Comparison of ENCODE assay signal across 8 cellular contexts in genomic region chr14:104094709-104095425, GRCh38. TPM values are rescaled to one million over a fixed set of nuclear protein-coding genes. Genes with fewer than 3 reads are reported as not detected.
DNase-seq lines count a peak whose midpoint lies in the region; ATAC-seq and TF ChIP-seq lines count a peak whose summit lies in the region.

No MANE protein-coding gene starts in this region.

- no peaks in the 10 kb centered on the region for H3K27me3 Mint-ChIP-seq in activated T-cell treated with anti-CD3 and anti-CD28 coated beads, Interleukin-2, amount 50 U/mL, for 72 hours (ENCODE audit: low read depth)

- 55% methylated on average over 22 of the region's 35 CpGs; no CpG with 5 or more reads in 1 of the 2 donors for WGBS in transverse colon (ENCODE audit: low coverage in 1 of 2), 2 donors

- TF ChIP-seq EP300 in transverse colon (IDR thresholded peaks at IDR 0.05; ENCODE audit: low read depth): no peak

- no peak for TF ChIP-seq POLR2A in transverse colon (IDR thresholded peaks at IDR 0.05)

- intact Hi-C loops in transverse colon (cut with DNase I; ENCODE audit: low total_unique reads): no loop called here

- H3K36me3 ChIP-seq in OCI-LY3 (replicated peaks; ENCODE audit: low read depth, low read length) (no peaks in the 10 kb centered on the region), transverse colon (no peaks in the 10 kb centered on the region)

- H2AFZ ChIP-seq in OCI-LY3 (ENCODE audit: low read depth, low read length): peak overlapping the region; percentile 98

- H3K27me3 ChIP-seq in OCI-LY3 (ENCODE audit: low read depth, low read length) (no peaks in the 10 kb centered on the region), transverse colon (peaks cover 6% of the 10 kb centered on the region)

- no peaks in the 10 kb centered on the region for H3K79me2 ChIP-seq in OCI-LY3 (ENCODE audit: low read length)

- no peaks in the 10 kb centered on the region for H4K20me1 ChIP-seq in OCI-LY3 (ENCODE audit: insufficient read depth, low read length)

- H3K9me3 ChIP-seq in OCI-LY3 (ENCODE audit: insufficient read depth, low read length) (no peaks in the 10 kb centered on the region), transverse colon (no peaks in the 10 kb centered on the region)

- ATAC-seq in activated T-cell treated with anti-CD3 and anti-CD28 coated beads, Interleukin-2, amount 50 U/mL, for 72 hours (replicated peaks in 1 of 2): peak; percentile 70 to 71
- ATAC-seq in omental fat pad (ENCODE audit: low FRiP score): no peak
- no peak for ATAC-seq in GM21447 (IDR thresholded peaks at IDR 0.05; ENCODE audit: unreplicated experiment)

- peak; percentile 75 for TF ChIP-seq CTCF in OCI-LY3 (IDR thresholded peaks at IDR 0.05; ENCODE audit: low read depth, low read length)
- peak; percentile 65 for TF ChIP-seq CTCF in fibroblast of mammary gland (conservative IDR thresholded peaks at IDR 0.05; ENCODE audit: control insufficient read depth, insufficient read depth, low read depth, low read length)
- peak in 1 of 3 donors; percentile 44 for TF ChIP-seq CTCF in omental fat pad (IDR thresholded peaks at IDR 0.05)
- peak; percentile 80 to 96 (median 93) for TF ChIP-seq CTCF in transverse colon (IDR thresholded peaks at IDR 0.05)

- DNase-seq in AG08396 (ENCODE audit: low spot score) (peak; percentile 91), H4 (ENCODE audit: low spot score) (peak; percentile 36), fibroblast of mammary gland (ENCODE audit: low read depth) (peak; percentile 28), omental fat pad (ENCODE audit: low spot score) (peak; percentile 49), transverse colon (peak; percentile 81)
- peak; percentile 78 to 86 for DNase-seq in activated T-cell treated with anti-CD3 and anti-CD28 coated beads, Interleukin-2, amount 50 U/mL, for 72 hours

- in situ Hi-C loops in transverse colon (cut with MboI; ENCODE audit: low pct_ligation_motif_present in 1 of 4, low pct_unique_long_range_greater_than_20kb in 1 of 4, low sequenced_read_pairs in 3 of 4): no loop called here

- H3K4me3 ChIP-seq in OCI-LY3 (ENCODE audit: low read length): peak overlapping the region; percentile 52
- H3K4me3 ChIP-seq in fibroblast of mammary gland (ENCODE audit: control insufficient read depth, low read depth, low read length): no peak overlapping the region
- no peak overlapping the region for H3K4me3 ChIP-seq in transverse colon

- no peak overlapping the region for H3K27ac ChIP-seq in OCI-LY3 (ENCODE audit: low read length)
- H3K27ac ChIP-seq in transverse colon: no peak overlapping the region

- H3K9ac ChIP-seq in OCI-LY3 (ENCODE audit: low read length): peak overlapping the region; percentile 37; the same call in 1 of the 2 replicates

- peak overlapping the region; percentile 70 for H3K4me2 ChIP-seq in OCI-LY3 (ENCODE audit: low read length)

- H3K4me1 ChIP-seq in OCI-LY3 (ENCODE audit: low read length): peaks cover 6% of the 10 kb centered on the region; the same call in 1 of the 2 replicates
- peaks cover 6 to 15% (median 8%) of the 10 kb centered on the region in 4 donors for H3K4me1 ChIP-seq in transverse colon

- H3K4me1 Mint-ChIP-seq in activated T-cell treated with anti-CD3 and anti-CD28 coated beads, Interleukin-2, amount 50 U/mL, for 72 hours (ENCODE audit: low read depth): peaks cover 5% of the 10 kb centered on the region

- no peak overlapping the region for H3K27ac Mint-ChIP-seq in activated T-cell treated with anti-CD3 and anti-CD28 coated beads, Interleukin-2, amount 50 U/mL, for 72 hours

- H3K36me3 Mint-ChIP-seq in activated T-cell treated with anti-CD3 and anti-CD28 coated beads, Interleukin-2, amount 50 U/mL, for 72 hours (ENCODE audit: insufficient read depth in 2 of 2): no peaks in the 10 kb centered on the region

- no peak overlapping the region for H3K4me3 Mint-ChIP-seq in activated T-cell treated with anti-CD3 and anti-CD28 coated beads, Interleukin-2, amount 50 U/mL, for 72 hours

- no peaks in the 10 kb centered on the region for H3K9me3 Mint-ChIP-seq in activated T-cell treated with anti-CD3 and anti-CD28 coated beads, Interleukin-2, amount 50 U/mL, for 72 hours

RNA-seq across cellular contexts. Expression of gene ASPG, which starts 9.4 kb away (rescaled TPM):
- total RNA-seq in H4 (2014; rRNA removed; shearing (Covaris generic)): not detected in 2 replicates
- under 1 TPM in 1 of 2 donors, not detected in 1; 0.30 TPM for total RNA-seq in activated T-cell treated with anti-CD3 and anti-CD28 coated beads, Interleukin-2, amount 50 U/mL, for 72 hours
- total RNA-seq in omental fat pad (1 to 10 TPM in 3 of 4 donors, not detected in 1; 1.5 to 2.0 (median 1.9) TPM), transverse colon (10 to 100 TPM in 2 of 4 donors, 1 to 10 TPM in 2; 4.4 to 20.3 (median 8.7) TPM)

RNA-seq across cellular contexts. Expression of gene KIF26A, which starts 43.5 kb away (rescaled TPM):
- 0.77 and 1.6 TPM in 2 replicates for total RNA-seq in H4 (2014; rRNA removed; shearing (Covaris generic))
- total RNA-seq in activated T-cell treated with anti-CD3 and anti-CD28 coated beads, Interleukin-2, amount 50 U/mL, for 72 hours: under 1 TPM; 0.05 to 0.25 TPM
- total RNA-seq in omental fat pad (1 to 10 TPM in 3 of 4 donors, under 1 TPM in 1; 0.74 to 7.3 (median 2.4) TPM), transverse colon (1 to 10 TPM; 2.2 to 7.8 (median 4.4) TPM)

Comparison
In these comparisons a context has a peak if more than half of its experiments do, and no peak if none do; other contexts are left out.
1. DNase-seq: peak in every context shown above with its lines; median percentile 91 in AG08396; 82 in activated T-cell treated with anti-CD3 and anti-CD28 coated beads, Interleukin-2, amount 50 U/mL, for 72 hours; 81 in transverse colon; 49 in omental fat pad; 36 in H4; 28 in fibroblast of mammary gland.
2. ATAC-seq: peak in activated T-cell treated with anti-CD3 and anti-CD28 coated beads, Interleukin-2, amount 50 U/mL, for 72 hours (2 of 2); none in omental fat pad (single experiment) and GM21447 (single experiment).